In genomic region chr10:13586676-13587355, GRCh38 we compare ENCODE assay signal across 1 cellular context.
TF ChIP-seq lines count a peak whose summit lies in the region.

TSS of gene PRPF18 (plus strand) at chr10:13586965. CDS start at chr10:13587087, 122 bp downstream.

TF ChIP-seq in HepG2, 621 proteins besides CTCF, POLR2A, EP300 and RAD21 (continued from another document and continues in another):
- TF ChIP-seq ZNF362 (CRISPR knock-in tag; IDR thresholded peaks at IDR 0.05; ENCODE audit: borderline replicate concordance), result no peak
- TF ChIP-seq PRMT3 (CRISPR knock-in tag; IDR thresholded peaks at IDR 0.05; ENCODE audit: borderline replicate concordance, low read depth), result no peak
- TF ChIP-seq ZNF276 (CRISPR knock-in tag; IDR thresholded peaks at IDR 0.05; ENCODE audit: low read depth), result no peak
- TF ChIP-seq MED8 (CRISPR knock-in tag; IDR thresholded peaks at IDR 0.05; ENCODE audit: insufficient replicate concordance), result no peak
- TF ChIP-seq ZNF563 (CRISPR knock-in tag; IDR thresholded peaks at IDR 0.05), result no peak
- TF ChIP-seq SNAPC4 (CRISPR knock-in tag; IDR thresholded peaks at IDR 0.05), result no peak
- no peak for TF ChIP-seq RARG (CRISPR knock-in tag; IDR thresholded peaks at IDR 0.05; ENCODE audit: low read depth)
- TF ChIP-seq ARHGAP35 (CRISPR knock-in tag; IDR thresholded peaks at IDR 0.05; ENCODE audit: borderline replicate concordance), result peak; percentile 63; the same call in 1 of the 2 replicates
- peak; percentile 32; the same call in 1 of the 2 replicates for TF ChIP-seq ZMYM3 (CRISPR knock-in tag; IDR thresholded peaks at IDR 0.05)
- peak; percentile 82; the same call in 1 of the 2 replicates for TF ChIP-seq KLF11 (CRISPR knock-in tag; IDR thresholded peaks at IDR 0.05)
- no peak for TF ChIP-seq NFE2L2 (IDR thresholded peaks at IDR 0.05; ENCODE audit: low read length)
- TF ChIP-seq ZFP1 (CRISPR knock-in tag; IDR thresholded peaks at IDR 0.05), result peak; percentile 68; the same call in 1 of the 2 replicates
- TF ChIP-seq TAF15 (IDR thresholded peaks at IDR 0.05; ENCODE audit: low read depth, low read length, poor library complexity, severe bottlenecking), result no peak
- TF ChIP-seq ZFP90 (CRISPR knock-in tag; IDR thresholded peaks at IDR 0.05; ENCODE audit: borderline replicate concordance), result no peak
- TF ChIP-seq HMG20B (CRISPR knock-in tag; conservative IDR thresholded peaks at IDR 0.05), result no peak
- no peak for TF ChIP-seq ZNF839 (CRISPR knock-in tag; IDR thresholded peaks at IDR 0.05; ENCODE audit: borderline replicate concordance)
- TF ChIP-seq REL (CRISPR knock-in tag; conservative IDR thresholded peaks at IDR 0.05), result no peak
- TF ChIP-seq MAFG (CRISPR knock-in tag; IDR thresholded peaks at IDR 0.05), result no peak
- peak in 1 of 2 experiments; percentile 91; a peak in 2 of 4 replicates for TF ChIP-seq KLF16 (CRISPR knock-in tag; IDR thresholded peaks at IDR 0.05)
- TF ChIP-seq U2AF2 (IDR thresholded peaks at IDR 0.05; ENCODE audit: low read depth, low read length), result no peak
- peak; percentile 25; the same call in 1 of the 2 replicates for TF ChIP-seq STAG1 (CRISPR knock-in tag; IDR thresholded peaks at IDR 0.05)
- no peak for TF ChIP-seq PLSCR1 (CRISPR knock-in tag; IDR thresholded peaks at IDR 0.05; ENCODE audit: borderline replicate concordance)
- no peak for TF ChIP-seq RNF219 (CRISPR knock-in tag; IDR thresholded peaks at IDR 0.05)
- 0 out of 2 replicates have a peak, but pooled peaks have one; percentile 16 for TF ChIP-seq NR2F2 (IDR thresholded peaks at IDR 0.05; ENCODE audit: borderline replicate concordance, low read depth)
- peak; percentile 78; the same call in 1 of the 2 replicates for TF ChIP-seq THAP9 (CRISPR knock-in tag; IDR thresholded peaks at IDR 0.05; ENCODE audit: borderline replicate concordance)
- TF ChIP-seq HES4 (CRISPR knock-in tag; IDR thresholded peaks at IDR 0.05; ENCODE audit: borderline replicate concordance), result no peak
- peak in 1 of 2 experiments; percentile 62; a peak in 1 of 4 replicates for TF ChIP-seq ATF4 (CRISPR knock-in tag; IDR thresholded peaks at IDR 0.05)
- no peak for TF ChIP-seq PBX3 (CRISPR knock-in tag; IDR thresholded peaks at IDR 0.05; ENCODE audit: borderline replicate concordance)
- no peak for TF ChIP-seq ADNP (CRISPR knock-in tag; IDR thresholded peaks at IDR 0.05)
- no peak for TF ChIP-seq ZNF329 (CRISPR knock-in tag; IDR thresholded peaks at IDR 0.05; ENCODE audit: low read depth)
- peak; percentile 19; the same call in 1 of the 2 replicates for TF ChIP-seq ZBTB38 (CRISPR knock-in tag; IDR thresholded peaks at IDR 0.05)
- TF ChIP-seq NCOR1 (IDR thresholded peaks at IDR 0.05; ENCODE audit: borderline replicate concordance, low read length), result no peak
- no peak for TF ChIP-seq ZNF776 (CRISPR knock-in tag; IDR thresholded peaks at IDR 0.05)
- peak; percentile 83 for TF ChIP-seq SMAD3 (CRISPR knock-in tag; IDR thresholded peaks at IDR 0.05)
- no peak; the same call in 1 of the 2 replicates for TF ChIP-seq NAIF1 (CRISPR knock-in tag; IDR thresholded peaks at IDR 0.05; ENCODE audit: borderline replicate concordance)
- TF ChIP-seq KMT2A (CRISPR knock-in tag; IDR thresholded peaks at IDR 0.05), result peak; percentile 83; the same call in 1 of the 2 replicates
- TF ChIP-seq ZNF253 (CRISPR knock-in tag; IDR thresholded peaks at IDR 0.05; ENCODE audit: borderline replicate concordance), result no peak
- no peak for TF ChIP-seq GRHL1 (CRISPR knock-in tag; conservative IDR thresholded peaks at IDR 0.05)
- peak; percentile 75 for TF ChIP-seq ZNF33A (CRISPR knock-in tag; IDR thresholded peaks at IDR 0.05; ENCODE audit: borderline replicate concordance)
- TF ChIP-seq ZNF138 (CRISPR knock-in tag; IDR thresholded peaks at IDR 0.05; ENCODE audit: low read depth), result no peak
- TF ChIP-seq SP140L (CRISPR knock-in tag; IDR thresholded peaks at IDR 0.05; ENCODE audit: borderline replicate concordance), result no peak
- no peak for TF ChIP-seq ZSCAN20 (CRISPR knock-in tag; IDR thresholded peaks at IDR 0.05; ENCODE audit: borderline replicate concordance)
- no peak for TF ChIP-seq ZNF737 (CRISPR knock-in tag; IDR thresholded peaks at IDR 0.05; ENCODE audit: borderline replicate concordance)
